In the genomic region with DNA sequence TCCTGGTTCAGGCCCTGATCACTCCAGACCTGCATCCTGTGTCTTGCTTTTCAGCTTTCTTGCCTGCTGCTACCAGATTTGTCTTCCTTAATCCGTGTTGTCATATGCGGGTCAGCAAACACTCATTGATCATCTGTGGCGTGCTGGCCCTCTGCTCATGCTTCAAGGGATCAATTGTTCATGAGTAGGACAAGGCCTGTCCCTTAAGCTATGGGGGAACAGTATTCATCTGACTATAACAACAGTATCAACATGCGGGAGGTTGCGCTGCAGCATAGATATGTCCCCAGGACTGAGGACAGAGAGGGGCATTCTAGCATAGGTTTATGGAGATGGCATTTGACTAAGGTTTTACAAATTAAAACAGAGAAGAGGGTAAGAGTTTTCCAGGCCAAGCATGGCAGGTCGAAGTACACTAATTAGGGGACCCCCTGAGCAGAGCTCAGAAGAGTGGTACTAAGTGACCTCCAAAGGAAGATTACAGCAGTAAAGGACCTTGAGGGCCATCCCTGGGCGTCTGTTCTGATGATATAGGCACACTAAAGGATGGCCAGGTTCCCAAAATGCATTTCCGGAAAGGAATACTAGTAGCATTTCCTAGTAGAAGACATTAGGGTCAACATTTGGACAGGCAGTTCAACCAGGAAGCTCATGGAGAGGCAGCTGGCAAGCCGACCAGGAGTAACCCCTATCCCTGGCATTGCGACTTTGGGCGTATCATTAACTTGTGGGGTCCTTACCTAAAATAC, we compare ENCODE assay signal across 8 cellular contexts. TPM values are rescaled to one million over a fixed set of nuclear protein-coding genes. Genes with fewer than 3 reads are reported as not detected.
DNase-seq lines count a peak whose midpoint lies in the region; ATAC-seq and TF ChIP-seq lines count a peak whose summit lies in the region.

No MANE protein-coding gene starts in this region.

- no peaks in the 10 kb centered on the region for H3K9me3 Mint-ChIP-seq in CD8-positive, alpha-beta memory T cell

- 49 to 52% (median 50%) methylated on average over 11 of the region's 11 CpGs for WGBS in ovary, 3 donors

- H3K4me3 Mint-ChIP-seq in CD8-positive, alpha-beta memory T cell: no peak overlapping the region

- peak overlapping the region; percentile 65 for H3K9ac ChIP-seq in endocrine pancreas (ENCODE audit: control insufficient read depth, insufficient read depth, low read length)

- H3K36me3 ChIP-seq in CD8-positive, alpha-beta memory T cell (ENCODE audit: insufficient read depth, low read length): no peaks in the 10 kb centered on the region
- H3K36me3 ChIP-seq in endocrine pancreas (ENCODE audit: control insufficient read depth, insufficient read depth, low read length) (no peaks in the 10 kb centered on the region), ovary (no peaks in the 10 kb centered on the region)

- H3K4me3 ChIP-seq in CD8-positive, alpha-beta memory T cell (ENCODE audit: low read length): peak overlapping the region; percentile 74
- H3K4me3 ChIP-seq in LNCaP clone FGC (ENCODE audit: low read depth, low read length): peak overlapping the region; percentile 81
- H3K4me3 ChIP-seq in endocrine pancreas (ENCODE audit: control insufficient read depth, insufficient read depth, low read length): peak overlapping the region; percentile 39
- H3K4me3 ChIP-seq in ovary: peak overlapping the region; percentile 99

- peak in 1 of 5 donors; percentile 39 for DNase-seq in CD8-positive, alpha-beta memory T cell
- DNase-seq in LNCaP clone FGC (ENCODE audit: low read depth): no peak
- no peak for DNase-seq in ovary
- DNase-seq in stimulated activated CD4-positive, alpha-beta T cell treated with anti-CD3 and anti-CD28 coated beads, Interleukin-12 subunit alpha, Interleukin-12 subunit beta, amount 100 ng/mL, for 4 hours: no peak
- DNase-seq in NCI-H1436 treated with DMSO at 0.1 percent for 48 hours (lab: John Stamatoyannopoulos, UW): no peak
- DNase-seq in activated CD4-positive, alpha-beta T cell treated with anti-CD3 and anti-CD28 coated beads, Interleukin-2, amount 50 U/mL, for 48 hours: no peak

- TF ChIP-seq CTCF in LNCaP clone FGC (IDR thresholded peaks at IDR 0.05; ENCODE audit: control insufficient read depth, extremely low read depth, insufficient read depth) (no peak), ovary (IDR thresholded peaks at IDR 0.05) (no peak)

- no peaks in the 10 kb centered on the region for H3K9me3 ChIP-seq in CD8-positive, alpha-beta memory T cell (ENCODE audit: low read length)
- H3K9me3 ChIP-seq in endocrine pancreas (ENCODE audit: control insufficient read depth, low read length) (no peaks in the 10 kb centered on the region), ovary (no peaks in the 10 kb centered on the region)

- peaks cover 0 to 4% of the 10 kb centered on the region in 2 donors for H3K27me3 Mint-ChIP-seq in CD8-positive, alpha-beta memory T cell

- peaks cover 0 to 7% (median 0%) of the 10 kb centered on the region in 3 donors for H3K36me3 Mint-ChIP-seq in CD8-positive, alpha-beta memory T cell

- H3K27ac ChIP-seq in CD8-positive, alpha-beta memory T cell (ENCODE audit: low read depth, low read length): peak overlapping the region; percentile 97
- peak overlapping the region in 1 of 2 donors; percentile 96 for H3K27ac ChIP-seq in ovary

- TF ChIP-seq POLR2A in ovary (IDR thresholded peaks at IDR 0.05): no peak

- CTCF ChIA-PET in CD8-positive, alpha-beta memory T cell (lab: Charles Lee): interaction anchor here (1.0 to 4.0 kb wide), 5 partner anchors 10 to 37 kb away, joined by 3 to 49 read pairs (median 3); partner anchors contain the start of genes SH3BP5L and ZNF692

- H3K27ac Mint-ChIP-seq in CD8-positive, alpha-beta memory T cell: no peak overlapping the region

- POLR2A ChIA-PET in CD8-positive, alpha-beta memory T cell (lab: Charles Lee): interaction anchor here (0.7 to 5.1 kb wide), 7 partner anchors 10 to 70 kb away, joined by 4 to 57 read pairs (median 14); partner anchors contain the start of genes SH3BP5L and ZNF692

- H3K4me1 ChIP-seq in CD8-positive, alpha-beta memory T cell (ENCODE audit: insufficient read depth, low read length): peaks cover 28% of the 10 kb centered on the region
- H3K4me1 ChIP-seq in endocrine pancreas (ENCODE audit: control insufficient read depth, insufficient read depth, low read length) (no peaks in the 10 kb centered on the region), ovary (ENCODE audit: insufficient read depth) (no peaks in the 10 kb centered on the region)

- peaks cover 21 to 34% (median 32%) of the 10 kb centered on the region in 3 donors for H3K4me1 Mint-ChIP-seq in CD8-positive, alpha-beta memory T cell

- H3K27me3 ChIP-seq in CD8-positive, alpha-beta memory T cell (ENCODE audit: insufficient read depth, low read length, poor library complexity, severe bottlenecking): no peaks in the 10 kb centered on the region
- H3K27me3 ChIP-seq in endocrine pancreas (ENCODE audit: control insufficient read depth, insufficient read depth, low read length) (no peaks in the 10 kb centered on the region), ovary (no peaks in the 10 kb centered on the region)

- TF ChIP-seq EP300 in ovary (IDR thresholded peaks at IDR 0.05): no peak

- intact Hi-C loops in ovary (cut with DNase I): no loop called here

- ATAC-seq in GM19463 (IDR thresholded peaks at IDR 0.05; ENCODE audit: unreplicated experiment): no peak

RNA-seq across cellular contexts. Expression of gene ZNF672, which starts 0.8 kb away (rescaled TPM):
- 10 to 100 TPM; 52.1 to 55.2 TPM for total RNA-seq in CD8-positive, alpha-beta memory T cell
- 29.6 TPM for polyA plus RNA-seq in CD8-positive, alpha-beta memory T cell
- 10 to 100 TPM; 15.1 to 29.5 (median 21.6) TPM for total RNA-seq in ovary
- 10 to 100 TPM in 1 of 2 donors, 1 to 10 TPM in 1; 7.3 to 10.8 TPM for polyA plus RNA-seq in ovary

RNA-seq across cellular contexts. Expression of gene SH3BP5L, which starts 11.5 kb away (rescaled TPM):
- total RNA-seq in CD8-positive, alpha-beta memory T cell: 10 to 100 TPM; 20.1 to 21.8 TPM
- polyA plus RNA-seq in CD8-positive, alpha-beta memory T cell: 3.8 TPM
- 10 to 100 TPM in 6 of 7 donors, 1 to 10 TPM in 1; 9.4 to 16.8 (median 13.9) TPM for total RNA-seq in ovary
- 10 to 100 TPM in 1 of 2 donors, 1 to 10 TPM in 1; 8.1 to 13.8 TPM for polyA plus RNA-seq in ovary

RNA-seq across cellular contexts. Expression of gene ZNF692, which starts 21.7 kb away (rescaled TPM):
- 10 to 100 TPM; 56.0 to 58.7 TPM for total RNA-seq in CD8-positive, alpha-beta memory T cell
- polyA plus RNA-seq in CD8-positive, alpha-beta memory T cell: 9.6 TPM
- total RNA-seq in ovary: 10 to 100 TPM; 27.4 to 47.7 (median 35.4) TPM
- 10 to 100 TPM; 13.2 to 47.4 TPM for polyA plus RNA-seq in ovary

Comparison
In these comparisons a context has a peak if more than half of its experiments do, and no peak if none do; other contexts are left out.
1. H3K4me3 ChIP-seq: peak in every context shown above with its lines; median percentile 99 in ovary; 81 in LNCaP clone FGC; 74 in CD8-positive, alpha-beta memory T cell; 39 in endocrine pancreas.